ENCODE assay signal across 28 cellular contexts in the genomic region with DNA sequence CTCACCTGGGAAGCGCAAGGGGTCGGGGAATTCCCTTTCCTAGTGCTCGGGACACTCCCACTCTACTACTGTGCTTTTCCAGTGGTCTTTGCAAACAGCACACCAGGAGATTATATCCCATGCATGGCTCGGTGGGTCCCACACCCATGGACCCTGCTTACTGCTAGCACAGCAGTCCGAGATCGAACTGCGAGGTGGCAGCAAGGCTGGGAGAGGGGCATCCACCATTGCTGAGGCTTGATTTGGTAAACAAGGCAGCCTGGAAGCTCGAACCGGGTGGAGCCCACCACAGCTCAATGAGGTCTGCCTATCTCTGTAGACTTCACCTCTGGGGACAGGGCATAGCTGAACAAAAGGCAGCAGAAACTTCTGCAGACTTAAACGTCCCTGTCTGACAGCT.
"Had no signal": no experiment of that assay in that cellular context is flagged by ENCODE, and none has a peak within 500 bp of the region (broad histone marks: within the 10 kb centered on the region; RNA-seq: fewer than 3 reads in every experiment).

No MANE protein-coding gene starts in this region.

- FAIRE-seq: colon, endometrium, endothelial cell of umbilical vein, frontal cortex had no signal

- H3K9me3 ChIP-seq: colonic mucosa, esophagus muscularis mucosa, esophagus squamous epithelium, gastrocnemius medialis had no signal

- ATAC-seq: effector memory CD8-positive, alpha-beta T cell; esophagus mucosa; foreskin keratinocyte; gastrocnemius medialis; gastroesophageal sphincter; heart left ventricle; heart right ventricle had no signal

- H3K36me3 ChIP-seq: colonic mucosa, esophagus muscularis mucosa, esophagus squamous epithelium, gastrocnemius medialis, gastroesophageal sphincter, heart left ventricle, heart right ventricle had no signal

- DNase-seq: colonic mucosa; cortex of kidney; dermis blood vessel endothelial cell; dorsolateral prefrontal cortex; effector CD4-positive, alpha-beta T cell; effector CD8-positive, alpha-beta T cell; effector memory CD4-positive, alpha-beta T cell; effector memory CD8-positive, alpha-beta T cell; endodermal cell; erythroblast; esophagus squamous epithelium; foreskin fibroblast; foreskin keratinocyte; foreskin melanocyte; gastrocnemius medialis; glutamatergic neuron; head of caudate nucleus; heart left ventricle; heart right ventricle had no signal

- H3K4me3 ChIP-seq: colonic mucosa, coronary artery, dorsolateral prefrontal cortex, esophagus muscularis mucosa, esophagus squamous epithelium, gastrocnemius medialis, gastroesophageal sphincter, heart left ventricle, heart right ventricle had no signal

- H3K27me3 ChIP-seq: colonic mucosa, dorsolateral prefrontal cortex, esophagus muscularis mucosa, esophagus squamous epithelium, foreskin keratinocyte, gastrocnemius medialis, gastroesophageal sphincter, heart left ventricle, heart right ventricle had no signal

- H3K27ac ChIP-seq: colonic mucosa, coronary artery, dorsolateral prefrontal cortex, epithelial cell of prostate, esophagus muscularis mucosa, esophagus squamous epithelium, foreskin keratinocyte, gastrocnemius medialis, gastroesophageal sphincter, heart left ventricle, heart right ventricle had no signal

- H3K4me1 ChIP-seq: colonic mucosa, esophagus muscularis mucosa, esophagus squamous epithelium, foreskin keratinocyte, gastrocnemius medialis, gastroesophageal sphincter, heart left ventricle, heart right ventricle had no signal
